In genomic region chr1:212485895-212486590, GRCh38 we compare ENCODE assay signal across 3 cellular contexts.
TF ChIP-seq lines count a peak whose summit lies in the region.

No MANE protein-coding gene starts in this region.

TF ChIP-seq in A549, 52 proteins besides CTCF, POLR2A, EP300 and RAD21 (continues in another document):
- TF ChIP-seq GATA3 (IDR thresholded peaks at IDR 0.05; ENCODE audit: borderline replicate concordance) (peak; percentile 75; the same call in 1 of the 2 replicates), FOXS1 (CRISPR knock-in tag; IDR thresholded peaks at IDR 0.05) (peak; percentile 38; the same call in 1 of the 2 replicates), ZSCAN20 (CRISPR knock-in tag; IDR thresholded peaks at IDR 0.05) (peak; percentile 68), FOSB (CRISPR knock-in tag; IDR thresholded peaks at IDR 0.05) (no peak), BCL3 (IDR thresholded peaks at IDR 0.05) (peak; percentile 54; the same call in 1 of the 3 replicates), FOSL2 (IDR thresholded peaks at IDR 0.05) (peak; percentile 71), FOSL2 (CRISPR knock-in tag; IDR thresholded peaks at IDR 0.05) (peak; percentile 96), NFE2L2 (conservative IDR thresholded peaks at IDR 0.05; ENCODE audit: low read length) (peak; percentile 51; the same call in 1 of the 2 replicates), JUN (IDR thresholded peaks at IDR 0.05) (peak in 1 of 2 experiments; percentile 45; a peak in 2 of 5 replicates), MAFK (IDR thresholded peaks at IDR 0.05; ENCODE audit: partially characterized antibody) (peak; percentile 62), HOXA7 (CRISPR knock-in tag; IDR thresholded peaks at IDR 0.05) (no peak), MYC (IDR thresholded peaks at IDR 0.05; ENCODE audit: borderline replicate concordance, low read length) (peak; percentile 77; the same call in 1 of the 2 replicates), E2F6 (IDR thresholded peaks at IDR 0.05; ENCODE audit: borderline replicate concordance, low read depth) (no peak), MAZ (IDR thresholded peaks at IDR 0.05; ENCODE audit: borderline replicate concordance, low read depth, low read length) (no peak), ESRRA (IDR thresholded peaks at IDR 0.05; ENCODE audit: borderline replicate concordance, low read length) (no peak), JUNB (IDR thresholded peaks at IDR 0.05) (peak; percentile 73; the same call in 1 of the 2 replicates), EHF (CRISPR knock-in tag; IDR thresholded peaks at IDR 0.05) (peak; percentile 56; the same call in 1 of the 2 replicates), ATOH8 (CRISPR knock-in tag; IDR thresholded peaks at IDR 0.05; ENCODE audit: low read depth) (peak; percentile 65; the same call in 1 of the 2 replicates), MAX (IDR thresholded peaks at IDR 0.05) (peak; percentile 79), HEYL (CRISPR knock-in tag; IDR thresholded peaks at IDR 0.05) (no peak), USF2 (IDR thresholded peaks at IDR 0.05) (peak; percentile 48; the same call in 1 of the 2 replicates), TFCP2L1 (CRISPR knock-in tag; IDR thresholded peaks at IDR 0.05) (0 out of 2 replicates have a peak, but pooled peaks have one; percentile 44)

TF ChIP-seq in K562, 482 proteins besides CTCF, POLR2A, EP300 and RAD21 (continues in another document):
- no peak for TF ChIP-seq USF2 (CRISPR knock-in tag; IDR thresholded peaks at IDR 0.05)
- no peak for TF ChIP-seq GATAD2B (IDR thresholded peaks at IDR 0.05; ENCODE audit: borderline replicate concordance)
- TF ChIP-seq ZBTB11 (CRISPR knock-in tag; IDR thresholded peaks at IDR 0.05) = no peak
- TF ChIP-seq PCBP1 (IDR thresholded peaks at IDR 0.05; ENCODE audit: low read depth, low read length, poor library complexity, severe bottlenecking) = no peak
- TF ChIP-seq ZBTB5 (IDR thresholded peaks at IDR 0.05) = no peak
- TF ChIP-seq ZNF778 (CRISPR knock-in tag; IDR thresholded peaks at IDR 0.05) = no peak
- no peak for TF ChIP-seq XRCC5 (IDR thresholded peaks at IDR 0.05; ENCODE audit: low read depth, low read length)
- TF ChIP-seq OTX1 (CRISPR knock-in tag; IDR thresholded peaks at IDR 0.05) = no peak
- no peak for TF ChIP-seq HBP1 (CRISPR knock-in tag; IDR thresholded peaks at IDR 0.05)
- TF ChIP-seq JUND (IDR thresholded peaks at IDR 0.05; ENCODE audit: borderline replicate concordance, low read depth, low read length) = peak; percentile 93
- peak; percentile 97 for TF ChIP-seq JUND (tag; IDR thresholded peaks at IDR 0.05; ENCODE audit: borderline replicate concordance, low read depth, low read length)
- no peak for TF ChIP-seq HMBOX1 (IDR thresholded peaks at IDR 0.05)
- no peak; the same call in 1 of the 2 replicates for TF ChIP-seq DIDO1 (tag; IDR thresholded peaks at IDR 0.05; ENCODE audit: low read depth)
- no peak for TF ChIP-seq BCOR (IDR thresholded peaks at IDR 0.05)
- 0 out of 2 replicates have a peak, but pooled peaks have one; percentile 47 for TF ChIP-seq ZNF584 (CRISPR knock-in tag; IDR thresholded peaks at IDR 0.05; ENCODE audit: low read depth)
- TF ChIP-seq RAD51 (IDR thresholded peaks at IDR 0.05; ENCODE audit: borderline replicate concordance, low read depth) = no peak
- TF ChIP-seq BCL6 (CRISPR knock-in tag; IDR thresholded peaks at IDR 0.05) = no peak

TF ChIP-seq in HepG2, 621 proteins besides CTCF, POLR2A, EP300 and RAD21:
- TF ChIP-seq FOSL2 (CRISPR knock-in tag; IDR thresholded peaks at IDR 0.05) (peak; percentile 61), PPARG (CRISPR knock-in tag; conservative IDR thresholded peaks at IDR 0.05) (0 out of 2 replicates have a peak, but pooled peaks have one; percentile 23), SALL1 (CRISPR knock-in tag; IDR thresholded peaks at IDR 0.05) (peak; percentile 34; the same call in 1 of the 2 replicates), CHD2 (IDR thresholded peaks at IDR 0.05; ENCODE audit: low read depth, low read length) (no peak), ZFP1 (CRISPR knock-in tag; IDR thresholded peaks at IDR 0.05) (no peak), ZNF687 (CRISPR knock-in tag; IDR thresholded peaks at IDR 0.05) (0 out of 2 replicates have a peak, but pooled peaks have one; percentile 9), TEAD2 (CRISPR knock-in tag; IDR thresholded peaks at IDR 0.05) (no peak), ZNF883 (CRISPR knock-in tag; IDR thresholded peaks at IDR 0.05; ENCODE audit: not compliant biosample characterization) (no peak), ZNF674 (CRISPR knock-in tag; IDR thresholded peaks at IDR 0.05; ENCODE audit: low read depth) (no peak), RFX1 (IDR thresholded peaks at IDR 0.05) (peak; percentile 80), ZNF761 (CRISPR knock-in tag; conservative IDR thresholded peaks at IDR 0.05) (no peak), ZNF567 (CRISPR knock-in tag; IDR thresholded peaks at IDR 0.05; ENCODE audit: borderline replicate concordance) (no peak), SKI (IDR thresholded peaks at IDR 0.05; ENCODE audit: partially characterized antibody) (peak; percentile 29), ZNF549 (CRISPR knock-in tag; IDR thresholded peaks at IDR 0.05) (no peak), SAP130 (CRISPR knock-in tag; IDR thresholded peaks at IDR 0.05; ENCODE audit: low read depth) (peak; percentile 49; the same call in 1 of the 2 replicates), RXRB (CRISPR knock-in tag; IDR thresholded peaks at IDR 0.05; ENCODE audit: borderline replicate concordance) (peak; percentile 11; the same call in 1 of the 2 replicates), MAX (IDR thresholded peaks at IDR 0.05) (no peak), ARID5B (CRISPR knock-in tag; IDR thresholded peaks at IDR 0.05) (peak; percentile 16; the same call in 1 of the 2 replicates), ZNF34 (CRISPR knock-in tag; IDR thresholded peaks at IDR 0.05; ENCODE audit: borderline replicate concordance) (no peak), ZNF878 (CRISPR knock-in tag; IDR thresholded peaks at IDR 0.05) (no peak), TBP (CRISPR knock-in tag; IDR thresholded peaks at IDR 0.05) (no peak), ZNF749 (CRISPR knock-in tag; IDR thresholded peaks at IDR 0.05; ENCODE audit: borderline replicate concordance) (no peak), HNF1B (CRISPR knock-in tag; IDR thresholded peaks at IDR 0.05) (no peak), ZNF780A (CRISPR knock-in tag; IDR thresholded peaks at IDR 0.05) (no peak), RFX3 (CRISPR knock-in tag; IDR thresholded peaks at IDR 0.05) (peak; percentile 64)
